1 cellular context compared by ENCODE assay signal in the genomic region with DNA sequence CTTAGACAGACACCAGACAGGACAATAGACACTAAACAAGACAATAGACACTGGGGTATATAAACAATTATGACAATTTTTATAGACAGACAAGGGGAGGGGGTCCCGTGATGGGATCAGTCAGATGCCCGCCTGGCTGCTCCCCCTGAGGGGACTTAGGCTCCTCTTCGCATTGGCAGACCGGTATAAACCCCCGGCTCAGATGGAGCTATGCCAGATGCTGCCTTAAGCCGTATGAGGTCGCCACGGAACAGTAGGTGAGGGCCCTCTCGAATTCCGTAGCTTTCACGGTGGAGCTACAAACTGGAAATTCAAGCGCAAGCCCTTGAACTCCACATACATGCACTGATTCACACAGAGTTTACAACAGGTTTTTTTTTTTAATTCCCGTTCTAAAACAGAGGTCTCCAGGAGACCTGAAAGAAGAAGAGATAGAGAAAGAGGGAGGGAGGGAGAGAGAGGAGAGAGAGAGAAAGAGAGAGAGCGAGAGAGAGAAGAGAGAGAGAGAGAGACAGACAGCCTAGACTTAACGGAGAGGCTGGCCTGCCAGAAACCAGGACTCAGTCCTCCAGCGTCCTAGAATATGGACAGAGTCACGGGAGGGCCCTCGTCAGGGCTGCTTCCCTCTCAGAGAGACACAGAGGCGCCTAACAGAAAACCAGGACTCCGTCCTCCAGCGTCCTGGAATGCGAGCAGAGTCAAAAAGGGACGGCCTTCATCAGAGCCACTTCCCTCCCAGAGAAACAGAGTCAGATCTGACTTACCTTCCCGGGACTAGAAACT.
TF ChIP-seq lines count a peak whose summit lies in the region.

No MANE protein-coding gene starts in this region.

TF ChIP-seq in IMR-90, 13 proteins besides CTCF, POLR2A, EP300 and RAD21 (continued from another document):
- no peak for TF ChIP-seq MAFK (IDR thresholded peaks at IDR 0.05; ENCODE audit: low read depth, low read length)
- no peak for TF ChIP-seq USF2 (IDR thresholded peaks at IDR 0.05; ENCODE audit: low read depth, low read length)
- no peak for TF ChIP-seq RCOR1 (IDR thresholded peaks at IDR 0.05; ENCODE audit: insufficient replicate concordance, low read length)
- TF ChIP-seq SMC3 (IDR thresholded peaks at IDR 0.05; ENCODE audit: low read depth, low read length): no peak
- TF ChIP-seq MAZ (IDR thresholded peaks at IDR 0.05; ENCODE audit: borderline replicate concordance, low read depth, low read length): no peak
- no peak for TF ChIP-seq FOS (IDR thresholded peaks at IDR 0.05; ENCODE audit: low read depth, low read length)
- no peak for TF ChIP-seq MXI1 (IDR thresholded peaks at IDR 0.05; ENCODE audit: borderline replicate concordance, low read depth, low read length)
- no peak for TF ChIP-seq CEBPB (IDR thresholded peaks at IDR 0.05; ENCODE audit: low read depth, low read length)
